In the genomic region with DNA sequence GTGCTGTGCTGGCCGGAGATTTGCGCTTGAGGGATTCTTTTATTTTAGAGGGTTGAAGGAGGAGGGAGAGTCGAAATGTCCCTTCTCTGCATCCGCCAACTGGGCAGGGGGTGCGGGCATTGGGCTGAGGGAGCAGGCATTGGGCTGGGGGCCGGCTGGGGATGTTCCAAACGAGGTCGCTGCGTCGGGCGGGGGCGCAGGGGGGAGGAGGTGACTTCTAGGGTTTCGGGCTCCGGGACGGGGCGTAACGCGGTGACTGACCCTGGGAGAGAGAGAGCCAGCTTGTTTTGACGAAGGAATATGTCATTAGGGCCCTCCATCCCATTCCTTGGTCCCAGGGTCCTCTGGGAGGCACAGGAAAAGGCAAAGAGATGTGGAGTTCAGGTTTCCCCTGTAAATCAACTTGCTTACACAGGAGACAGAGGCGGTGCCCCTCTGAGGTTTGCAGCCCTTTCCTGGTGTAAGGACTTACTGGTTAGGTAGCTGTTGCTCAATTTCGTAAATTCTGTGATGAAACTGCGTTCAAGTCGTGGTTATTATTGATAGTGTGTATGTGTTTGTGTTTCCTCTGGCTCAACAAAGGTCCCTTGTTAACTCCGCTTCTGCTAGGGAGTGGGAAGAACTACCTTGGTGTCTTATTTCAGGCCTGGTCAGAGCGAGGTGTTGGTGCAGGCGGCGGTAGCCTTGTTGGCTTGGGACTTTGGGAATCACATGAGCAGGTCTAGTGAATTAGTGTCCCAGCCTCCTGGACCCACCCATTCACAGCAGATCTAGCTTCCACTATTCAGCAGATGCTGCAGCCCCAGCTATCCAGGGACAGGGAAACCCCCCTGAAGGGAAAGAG, we compare ENCODE assay signal across 8 cellular contexts. TPM values are rescaled to one million over a fixed set of nuclear protein-coding genes. Genes with fewer than 3 reads are reported as not detected.
DNase-seq lines count a peak whose midpoint lies in the region; ATAC-seq and TF ChIP-seq lines count a peak whose summit lies in the region.

No MANE protein-coding gene starts in this region.

- H3K36me3 Mint-ChIP-seq in activated naive CD8-positive, alpha-beta T cell treated with anti-CD3 and anti-CD28 coated beads, Interleukin-2, amount 10 ng/mL, durations not matched to agents 7 days and 5 days, result no peaks in the 10 kb centered on the region

- DNase-seq in Daoy (ENCODE audit: low read depth) (peak; percentile 8), NCI-H345 (lab: John Stamatoyannopoulos, UW) (peak; percentile 19), iPS DF 4.7 (ENCODE audit: extremely low read depth, low spot score) (peak; percentile 58), sigmoid colon (peak; percentile 64)
- DNase-seq in activated naive CD8-positive, alpha-beta T cell treated with anti-CD3 and anti-CD28 coated beads, Interleukin-2, amount 10 ng/mL, durations not matched to agents 7 days and 5 days, result no peak

- POLR2A ChIA-PET in activated naive CD8-positive, alpha-beta T cell treated with anti-CD3 and anti-CD28 coated beads, Interleukin-2, amount 10 ng/mL, durations not matched to agents 7 days and 5 days (lab: Charles Lee), result no interaction called here

- WGBS in sigmoid colon, 2 donors, result 4 to 10% methylated on average over 27 of the region's 27 CpGs

- peak overlapping the region; percentile 34 to 58 (median 52) for H3K4me3 ChIP-seq in sigmoid colon

- no peaks in the 10 kb centered on the region for H3K27me3 ChIP-seq in sigmoid colon

- peak overlapping the region in 3 of 4 donors; percentile 32 to 41 (median 41) for H3K27ac ChIP-seq in sigmoid colon

- no peaks in the 10 kb centered on the region for H3K9me3 ChIP-seq in sigmoid colon

- no peak for TF ChIP-seq POLR2A in sigmoid colon (IDR thresholded peaks at IDR 0.05)

- H3K4me1 Mint-ChIP-seq in activated naive CD8-positive, alpha-beta T cell treated with anti-CD3 and anti-CD28 coated beads, Interleukin-2, amount 10 ng/mL, durations not matched to agents 7 days and 5 days, result peaks cover 18% of the 10 kb centered on the region

- H3K27ac Mint-ChIP-seq in activated naive CD8-positive, alpha-beta T cell treated with anti-CD3 and anti-CD28 coated beads, Interleukin-2, amount 10 ng/mL, durations not matched to agents 7 days and 5 days, result no peak overlapping the region

- peaks cover 0 to 18% (median 13%) of the 10 kb centered on the region in 4 donors for H3K4me1 ChIP-seq in sigmoid colon

- no peaks in the 10 kb centered on the region for H3K36me3 ChIP-seq in sigmoid colon

- no peak for TF ChIP-seq EP300 in sigmoid colon (IDR thresholded peaks at IDR 0.05)

- ATAC-seq in activated naive CD8-positive, alpha-beta T cell treated with anti-CD3 and anti-CD28 coated beads, Interleukin-2, amount 10 ng/mL, durations not matched to agents 7 days and 5 days (ENCODE audit: low read depth), result no peak
- ATAC-seq in HG03354 (IDR thresholded peaks at IDR 0.05; ENCODE audit: poor library complexity, severe bottlenecking, unreplicated experiment) (no peak), HG03097 (IDR thresholded peaks at IDR 0.05; ENCODE audit: low FRiP score, unreplicated experiment) (no peak), GM18520 (IDR thresholded peaks at IDR 0.05; ENCODE audit: unreplicated experiment) (no peak)

- peak overlapping the region; percentile 77 for H3K4me3 Mint-ChIP-seq in activated naive CD8-positive, alpha-beta T cell treated with anti-CD3 and anti-CD28 coated beads, Interleukin-2, amount 10 ng/mL, durations not matched to agents 7 days and 5 days

- TF ChIP-seq CTCF in sigmoid colon (IDR thresholded peaks at IDR 0.05), result no peak

- peaks cover 67% of the 10 kb centered on the region for H3K27me3 Mint-ChIP-seq in activated naive CD8-positive, alpha-beta T cell treated with anti-CD3 and anti-CD28 coated beads, Interleukin-2, amount 10 ng/mL, durations not matched to agents 7 days and 5 days

- intact Hi-C loops in sigmoid colon (cut with DNase I), result no loop called here

- H3K9me3 Mint-ChIP-seq in activated naive CD8-positive, alpha-beta T cell treated with anti-CD3 and anti-CD28 coated beads, Interleukin-2, amount 10 ng/mL, durations not matched to agents 7 days and 5 days, result no peaks in the 10 kb centered on the region

RNA-seq across cellular contexts. Expression of a gene that starts 0.7 kb away (rescaled TPM):
- total RNA-seq in Daoy (2014; rRNA removed; shearing (Covaris generic)), result 1.9 and 2.1 TPM in 2 replicates
- total RNA-seq in activated naive CD8-positive, alpha-beta T cell treated with anti-CD3 and anti-CD28 coated beads, Interleukin-2, amount 10 ng/mL, durations not matched to agents 7 days and 5 days, result under 1 TPM; 0.45 to 0.83 TPM
- 1 to 10 TPM; 1.4 to 2.2 (median 2.0) TPM for total RNA-seq in sigmoid colon
- polyA plus RNA-seq in sigmoid colon, result 1 to 10 TPM; 1.8 to 6.0 (median 3.0) TPM
